19 cellular contexts compared by ENCODE assay signal in the genomic region with DNA sequence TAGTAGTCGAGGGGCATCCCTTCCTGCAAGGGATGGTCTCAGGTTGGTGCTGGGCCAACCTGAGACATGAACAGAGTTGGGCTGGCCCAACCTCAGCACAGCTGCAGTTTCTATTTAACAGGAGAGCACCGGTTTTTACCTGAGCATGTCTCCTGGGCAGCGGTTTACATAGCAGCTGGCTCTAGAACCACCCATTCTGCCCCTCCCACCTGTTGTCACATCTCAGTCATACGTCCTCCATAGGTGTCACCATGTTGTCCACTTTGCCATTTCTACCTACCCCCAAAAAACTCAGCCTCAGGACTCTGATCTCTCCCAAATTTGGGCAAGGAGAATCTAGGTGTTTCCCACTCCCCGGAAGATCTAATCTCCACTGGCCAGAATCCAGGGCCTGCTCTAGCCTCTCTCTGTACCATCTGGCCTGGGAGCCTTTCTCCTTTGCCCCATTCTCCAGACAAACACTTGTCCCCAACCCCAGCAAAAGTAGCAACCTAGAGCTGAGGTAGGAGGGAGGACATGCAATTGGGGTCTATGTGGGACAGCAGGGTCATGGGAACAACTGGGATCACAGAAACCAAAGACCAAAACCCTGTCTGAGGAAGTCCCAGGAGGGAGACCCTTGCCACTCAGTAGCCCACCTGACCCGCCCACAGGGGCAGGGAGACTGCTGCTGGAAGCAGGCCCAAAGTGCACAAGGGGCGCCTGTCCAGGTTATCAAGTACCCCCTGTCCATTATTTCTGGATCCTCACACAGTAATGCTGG.
"Had no signal": no experiment of that assay in that cellular context is flagged by ENCODE, and none has a peak within 500 bp of the region (broad histone marks: within the 10 kb centered on the region; RNA-seq: fewer than 3 reads in every experiment).

No MANE protein-coding gene starts in this region.

- H3K79me2 ChIP-seq: hepatocyte had no signal

- DNase-seq: activated CD4-positive, alpha-beta T cell treated with anti-CD3 and anti-CD28 coated beads for 36 hours; activated CD4-positive, alpha-beta T cell treated with anti-CD3 and anti-CD28 coated beads, Interleukin-2, amount 50 U/mL, for 48 hours; effector memory CD8-positive, alpha-beta T cell; foreskin fibroblast; left colon; lower lobe of right lung; occipital lobe; posterior cingulate gyrus; stimulated activated naive CD8-positive, alpha-beta T cell treated with anti-CD3 and anti-CD28 coated beads, Interleukin-15, Interleukin-2, amounts not matched to agents 100 U/mL and 50 U/mL, for 24 hours; tibial artery; WERI-Rb-1 had no signal

- H3K9me3 ChIP-seq: lower lobe of right lung, tibial artery, vagina had no signal

- H3K27ac ChIP-seq: cardiac muscle cell, epithelial cell of prostate, hepatocyte, lower lobe of right lung, tibial artery, vagina, WERI-Rb-1 had no signal

- H3K27me3 ChIP-seq: cardiac muscle cell, hepatocyte, tibial artery, vagina had no signal

- H3K4me2 ChIP-seq: hepatocyte had no signal

- ATAC-seq: activated CD4-positive, alpha-beta T cell treated with anti-CD3 and anti-CD28 coated beads for 36 hours; effector memory CD8-positive, alpha-beta T cell; left colon; lower lobe of right lung; stimulated activated naive CD8-positive, alpha-beta T cell treated with anti-CD3 and anti-CD28 coated beads, Interleukin-15, Interleukin-2, amounts not matched to agents 100 U/mL and 50 U/mL, for 24 hours had no signal

- H3K27ac Mint-ChIP-seq: activated CD4-positive, alpha-beta T cell treated with anti-CD3 and anti-CD28 coated beads for 36 hours; activated naive CD8-positive, alpha-beta T cell; nephron had no signal

- H3K4me3 Mint-ChIP-seq: activated CD4-positive, alpha-beta T cell treated with anti-CD3 and anti-CD28 coated beads for 36 hours; activated naive CD8-positive, alpha-beta T cell; effector memory CD8-positive, alpha-beta T cell; nephron had no signal

- H2AFZ ChIP-seq: hepatocyte had no signal

- H3K4me1 Mint-ChIP-seq: activated CD4-positive, alpha-beta T cell treated with anti-CD3 and anti-CD28 coated beads for 36 hours had no signal

- FAIRE-seq: islet of Langerhans had no signal

- H3K4me3 ChIP-seq: cardiac muscle cell, hepatocyte, lower lobe of right lung, skin epidermis, tibial artery, vagina had no signal

- H3K9me3 Mint-ChIP-seq: effector memory CD8-positive, alpha-beta T cell; nephron had no signal

- H3K27me3 Mint-ChIP-seq: activated CD4-positive, alpha-beta T cell treated with anti-CD3 and anti-CD28 coated beads for 36 hours; activated naive CD8-positive, alpha-beta T cell; effector memory CD8-positive, alpha-beta T cell had no signal
